In genomic region chr6:72457738-72458137, GRCh38 we compare ENCODE assay signal across 27 cellular contexts.
"Had no signal": no experiment of that assay in that cellular context is flagged by ENCODE, and none has a peak within 500 bp of the region (broad histone marks: within the 10 kb centered on the region; RNA-seq: fewer than 3 reads in every experiment).

No MANE protein-coding gene starts in this region.

- H3K4me1 ChIP-seq: colonic mucosa, esophagus muscularis mucosa, esophagus squamous epithelium, foreskin keratinocyte, gastrocnemius medialis, gastroesophageal sphincter, heart left ventricle, heart right ventricle had no signal

- H3K9me3 Mint-ChIP-seq: dendritic cell treated with granulocyte-macrophage colony-stimulating factor and Interleukin-4, amounts not matched to agents 40 ng/mL and 50 ng/mL, for 4 days; effector memory CD8-positive, alpha-beta T cell; endodermal cell had no signal

- H3K27me3 ChIP-seq: colonic mucosa, dorsolateral prefrontal cortex, esophagus muscularis mucosa, esophagus squamous epithelium, foreskin keratinocyte, gastrocnemius medialis, gastroesophageal sphincter, heart left ventricle, heart right ventricle had no signal

- H3K36me3 ChIP-seq: colonic mucosa, esophagus muscularis mucosa, esophagus squamous epithelium, gastrocnemius medialis, gastroesophageal sphincter, heart left ventricle, heart right ventricle had no signal

- H3K27ac ChIP-seq: colonic mucosa, coronary artery, dorsolateral prefrontal cortex, epithelial cell of prostate, esophagus muscularis mucosa, esophagus squamous epithelium, foreskin keratinocyte, gastrocnemius medialis, gastroesophageal sphincter, heart left ventricle, heart right ventricle had no signal

- DNase-seq: colonic mucosa; cortex of kidney; dermis blood vessel endothelial cell; dorsolateral prefrontal cortex; effector CD4-positive, alpha-beta T cell; effector CD8-positive, alpha-beta T cell; effector memory CD4-positive, alpha-beta T cell; effector memory CD8-positive, alpha-beta T cell; endodermal cell; erythroblast; esophagus squamous epithelium; foreskin fibroblast; foreskin keratinocyte; foreskin melanocyte; gastrocnemius medialis; glutamatergic neuron; head of caudate nucleus; heart left ventricle; heart right ventricle had no signal

- H3K27ac Mint-ChIP-seq: dendritic cell treated with granulocyte-macrophage colony-stimulating factor and Interleukin-4, amounts not matched to agents 40 ng/mL and 50 ng/mL, for 4 days; effector memory CD8-positive, alpha-beta T cell; endodermal cell had no signal

- ATAC-seq: effector memory CD8-positive, alpha-beta T cell; esophagus mucosa; foreskin keratinocyte; gastrocnemius medialis; gastroesophageal sphincter; heart left ventricle; heart right ventricle had no signal

- FAIRE-seq: endometrium, endothelial cell of umbilical vein had no signal

- H3K4me3 Mint-ChIP-seq: dendritic cell treated with granulocyte-macrophage colony-stimulating factor and Interleukin-4, amounts not matched to agents 40 ng/mL and 50 ng/mL, for 4 days; effector memory CD8-positive, alpha-beta T cell; endodermal cell had no signal

- H3K9me3 ChIP-seq: colonic mucosa, esophagus muscularis mucosa, esophagus squamous epithelium, gastrocnemius medialis, gastroesophageal sphincter, heart left ventricle, heart right ventricle had no signal

- H3K4me3 ChIP-seq: colonic mucosa, coronary artery, dorsolateral prefrontal cortex, esophagus muscularis mucosa, esophagus squamous epithelium, gastrocnemius medialis, gastroesophageal sphincter, heart left ventricle, heart right ventricle had no signal

- H3K27me3 Mint-ChIP-seq: dendritic cell treated with granulocyte-macrophage colony-stimulating factor and Interleukin-4, amounts not matched to agents 40 ng/mL and 50 ng/mL, for 4 days had no signal

- H3K4me1 Mint-ChIP-seq: endodermal cell had no signal
